7 cellular contexts compared by ENCODE assay signal in genomic region chr7:157357129-157358040, GRCh38.
DNase-seq lines count a peak whose midpoint lies in the region; ATAC-seq and TF ChIP-seq lines count a peak whose summit lies in the region.

No MANE protein-coding gene starts in this region.

- no peak for DNase-seq in stimulated activated naive CD4-positive, alpha-beta T cell treated with Interleukin-2 at 50 U/mL for 16 hours (lab: John Stamatoyannopoulos, UW)
- DNase-seq in NCI-H2196 treated with DMSO at 0.1 percent for 48 hours (lab: John Stamatoyannopoulos, UW; ENCODE audit: unreplicated experiment), result no peak
- DNase-seq in C1 segment of cervical spinal cord (lab: John Stamatoyannopoulos, UW), result no peak

- no peaks in the 10 kb centered on the region for H3K27me3 Mint-ChIP-seq in nephron (ENCODE audit: low read depth)

- peaks cover 30% of the 10 kb centered on the region for H3K36me3 Mint-ChIP-seq in nephron (ENCODE audit: low read depth)

- peak; percentile 84 for ATAC-seq in GM18861 (IDR thresholded peaks at IDR 0.05; ENCODE audit: unreplicated experiment)
- peak; percentile 85 for ATAC-seq in GM21526 (IDR thresholded peaks at IDR 0.05; ENCODE audit: low FRiP score, unreplicated experiment)
- ATAC-seq in HG03575 (IDR thresholded peaks at IDR 0.05; ENCODE audit: extremely low read depth, insufficient number of reproducible peaks, low FRiP score, unreplicated experiment), result peak; percentile 72

- peak overlapping the region; percentile 11 to 23 (median 20) for H3K27ac Mint-ChIP-seq in nephron

- TF ChIP-seq CTCF in nephron (IDR thresholded peaks at IDR 0.05; ENCODE audit: unreplicated experiment in 3 of 3), result no peak

- no peak overlapping the region for H3K4me3 Mint-ChIP-seq in nephron

- H3K4me1 Mint-ChIP-seq in nephron, result peaks cover 50% of the 10 kb centered on the region

- no peaks in the 10 kb centered on the region for H3K9me3 Mint-ChIP-seq in nephron
